1 cellular context compared by ENCODE assay signal in the genomic region with DNA sequence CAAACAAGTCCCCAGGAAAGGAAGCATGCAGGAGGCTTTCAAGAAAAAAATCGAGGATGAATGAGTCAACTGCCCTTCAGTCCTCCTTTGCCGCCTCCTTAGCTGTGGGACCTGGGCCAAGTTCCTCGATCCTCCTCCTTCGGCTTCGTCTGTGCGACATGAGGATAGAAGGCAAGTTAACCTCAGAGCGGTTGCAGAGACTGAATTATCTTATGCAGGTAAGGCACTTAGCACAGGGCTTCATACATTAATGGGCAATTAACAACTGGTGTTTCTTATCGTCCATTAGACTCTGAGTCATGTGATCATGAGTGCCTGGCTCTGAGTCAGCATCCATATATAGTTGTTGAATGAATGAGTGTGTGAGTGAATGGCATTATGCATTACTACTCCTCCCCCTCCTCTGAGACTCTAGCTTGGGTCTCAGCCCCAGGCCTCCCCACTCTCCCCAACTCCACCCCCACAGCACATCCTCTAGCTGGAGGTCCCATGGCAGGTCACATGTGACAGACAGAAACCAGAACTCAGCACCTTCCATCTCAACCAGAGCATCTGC.
A peak's percentile ranks its signal among the peaks of the same experiment; 100 is the strongest.
TF ChIP-seq lines count a peak whose summit lies in the region.

No MANE protein-coding gene starts in this region.

TF ChIP-seq in SK-N-SH, 30 proteins besides CTCF, POLR2A, EP300 and RAD21 (continued from another document):
- TF ChIP-seq NFIC (IDR thresholded peaks at IDR 0.05; ENCODE audit: borderline replicate concordance) (peak; percentile 72; the same call in 1 of the 2 replicates), RXRA (IDR thresholded peaks at IDR 0.05; ENCODE audit: borderline replicate concordance, low read depth) (no peak), MEF2A (IDR thresholded peaks at IDR 0.05; ENCODE audit: borderline replicate concordance, low read depth) (peak; percentile 75; the same call in 1 of the 2 replicates), TCF12 (IDR thresholded peaks at IDR 0.05) (peak; percentile 42; the same call in 1 of the 2 replicates), FOSL2 (IDR thresholded peaks at IDR 0.05; ENCODE audit: borderline replicate concordance, low read depth) (peak; percentile 48; the same call in 1 of the 2 replicates)
- TF ChIP-seq, protein P1, sequence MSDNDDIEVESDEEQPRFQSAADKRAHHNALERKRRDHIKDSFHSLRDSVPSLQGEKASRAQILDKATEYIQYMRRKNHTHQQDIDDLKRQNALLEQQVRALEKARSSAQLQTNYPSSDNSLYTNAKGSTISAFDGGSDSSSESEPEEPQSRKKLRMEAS (IDR thresholded peaks at IDR 0.05; ENCODE audit: low read depth): 0 out of 2 replicates have a peak, but pooled peaks have one; percentile 55
